In the genomic region with DNA sequence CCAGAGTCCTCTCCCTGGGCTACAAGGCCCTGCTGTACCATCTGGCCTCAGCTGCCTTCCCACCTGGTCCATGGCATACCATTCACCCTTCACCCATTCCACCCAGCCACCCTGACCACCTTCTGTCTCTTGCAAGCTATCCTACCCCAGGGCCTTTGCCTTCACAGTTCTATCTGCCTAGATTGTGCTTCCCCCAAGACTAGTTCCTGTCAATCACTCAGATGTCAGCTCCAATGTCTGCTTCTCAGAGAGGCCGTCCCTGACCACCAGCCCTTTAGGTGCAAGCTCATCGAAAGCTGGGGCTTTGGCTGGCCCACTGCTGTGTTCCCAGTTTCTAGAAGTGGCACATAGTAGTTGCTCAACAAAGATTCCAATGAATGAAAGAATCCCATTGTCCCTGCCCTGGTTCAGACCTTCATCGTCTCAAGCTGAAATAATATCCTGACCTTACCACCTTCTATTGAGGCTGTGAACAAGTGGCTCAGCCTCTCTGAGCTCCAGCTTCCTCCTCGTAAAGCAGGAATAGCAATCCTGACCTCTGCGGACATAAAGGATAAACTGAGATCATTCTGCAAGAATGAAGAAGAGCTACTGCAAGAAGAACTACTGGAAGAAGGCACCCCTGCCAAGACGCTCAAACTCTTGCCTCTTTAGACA, we compare ENCODE assay signal across 3 cellular contexts.
TF ChIP-seq lines count a peak whose summit lies in the region.

No MANE protein-coding gene starts in this region.

TF ChIP-seq in SK-N-SH, 30 proteins besides CTCF, POLR2A, EP300 and RAD21:
- TF ChIP-seq, protein P1, sequence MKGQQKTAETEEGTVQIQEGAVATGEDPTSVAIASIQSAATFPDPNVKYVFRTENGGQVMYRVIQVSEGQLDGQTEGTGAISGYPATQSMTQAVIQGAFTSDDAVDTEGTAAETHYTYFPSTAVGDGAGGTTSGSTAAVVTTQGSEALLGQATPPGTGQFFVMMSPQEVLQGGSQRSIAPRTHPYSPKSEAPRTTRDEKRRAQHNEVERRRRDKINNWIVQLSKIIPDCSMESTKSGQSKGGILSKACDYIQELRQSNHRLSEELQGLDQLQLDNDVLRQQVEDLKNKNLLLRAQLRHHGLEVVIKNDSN (IDR thresholded peaks at IDR 0.05; ENCODE audit: borderline replicate concordance, low read depth), result no peak
- TF ChIP-seq, protein P2, sequence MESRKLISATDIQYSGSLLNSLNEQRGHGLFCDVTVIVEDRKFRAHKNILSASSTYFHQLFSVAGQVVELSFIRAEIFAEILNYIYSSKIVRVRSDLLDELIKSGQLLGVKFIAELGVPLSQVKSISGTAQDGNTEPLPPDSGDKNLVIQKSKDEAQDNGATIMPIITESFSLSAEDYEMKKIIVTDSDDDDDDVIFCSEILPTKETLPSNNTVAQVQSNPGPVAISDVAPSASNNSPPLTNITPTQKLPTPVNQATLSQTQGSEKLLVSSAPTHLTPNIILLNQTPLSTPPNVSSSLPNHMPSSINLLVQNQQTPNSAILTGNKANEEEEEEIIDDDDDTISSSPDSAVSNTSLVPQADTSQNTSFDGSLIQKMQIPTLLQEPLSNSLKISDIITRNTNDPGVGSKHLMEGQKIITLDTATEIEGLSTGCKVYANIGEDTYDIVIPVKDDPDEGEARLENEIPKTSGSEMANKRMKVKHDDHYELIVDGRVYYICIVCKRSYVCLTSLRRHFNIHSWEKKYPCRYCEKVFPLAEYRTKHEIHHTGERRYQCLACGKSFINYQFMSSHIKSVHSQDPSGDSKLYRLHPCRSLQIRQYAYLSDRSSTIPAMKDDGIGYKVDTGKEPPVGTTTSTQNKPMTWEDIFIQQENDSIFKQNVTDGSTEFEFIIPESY (IDR thresholded peaks at IDR 0.05; ENCODE audit: borderline replicate concordance, low read depth), result no peak
- TF ChIP-seq CHD2 (IDR thresholded peaks at IDR 0.05; ENCODE audit: low read length, partially characterized antibody), result no peak
- TF ChIP-seq MXI1 (IDR thresholded peaks at IDR 0.05; ENCODE audit: low read depth, low read length), result no peak
- TF ChIP-seq, protein P3, sequence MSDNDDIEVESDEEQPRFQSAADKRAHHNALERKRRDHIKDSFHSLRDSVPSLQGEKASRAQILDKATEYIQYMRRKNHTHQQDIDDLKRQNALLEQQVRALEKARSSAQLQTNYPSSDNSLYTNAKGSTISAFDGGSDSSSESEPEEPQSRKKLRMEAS (IDR thresholded peaks at IDR 0.05; ENCODE audit: low read depth), result no peak
- TF ChIP-seq MEF2A (IDR thresholded peaks at IDR 0.05; ENCODE audit: borderline replicate concordance, low read depth), result no peak
- TF ChIP-seq, protein P4, sequence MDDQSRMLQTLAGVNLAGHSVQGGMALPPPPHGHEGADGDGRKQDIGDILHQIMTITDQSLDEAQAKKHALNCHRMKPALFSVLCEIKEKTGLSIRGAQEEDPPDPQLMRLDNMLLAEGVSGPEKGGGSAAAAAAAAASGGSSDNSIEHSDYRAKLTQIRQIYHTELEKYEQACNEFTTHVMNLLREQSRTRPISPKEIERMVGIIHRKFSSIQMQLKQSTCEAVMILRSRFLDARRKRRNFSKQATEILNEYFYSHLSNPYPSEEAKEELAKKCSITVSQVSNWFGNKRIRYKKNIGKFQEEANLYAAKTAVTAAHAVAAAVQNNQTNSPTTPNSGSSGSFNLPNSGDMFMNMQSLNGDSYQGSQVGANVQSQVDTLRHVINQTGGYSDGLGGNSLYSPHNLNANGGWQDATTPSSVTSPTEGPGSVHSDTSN (IDR thresholded peaks at IDR 0.05), result no peak
- TF ChIP-seq TEAD4 (IDR thresholded peaks at IDR 0.05; ENCODE audit: borderline replicate concordance, insufficient read depth), result no peak
- TF ChIP-seq SIN3A (IDR thresholded peaks at IDR 0.05; ENCODE audit: borderline replicate concordance, low read depth, low read length), result no peak
- TF ChIP-seq GABPA (IDR thresholded peaks at IDR 0.05; ENCODE audit: low read depth), result no peak
- TF ChIP-seq RXRA (IDR thresholded peaks at IDR 0.05; ENCODE audit: borderline replicate concordance, low read depth), result no peak
- TF ChIP-seq FOSL2 (IDR thresholded peaks at IDR 0.05; ENCODE audit: borderline replicate concordance, low read depth), result no peak
- no peak for TF ChIP-seq YY1 (IDR thresholded peaks at IDR 0.05; ENCODE audit: low read depth)
- TF ChIP-seq JUND (IDR thresholded peaks at IDR 0.05), result no peak
TF ChIP-seq in SK-N-SH: peak in this region for 0.

TF ChIP-seq in SK-N-SH treated with all-trans-retinoic acid at 6 μM for 48 hours, 23 proteins besides CTCF, POLR2A, EP300 and RAD21 (continues in another document):
- TF ChIP-seq ISL1 (CRISPR knock-in tag; IDR thresholded peaks at IDR 0.05), result no peak
- TF ChIP-seq, protein P5, sequence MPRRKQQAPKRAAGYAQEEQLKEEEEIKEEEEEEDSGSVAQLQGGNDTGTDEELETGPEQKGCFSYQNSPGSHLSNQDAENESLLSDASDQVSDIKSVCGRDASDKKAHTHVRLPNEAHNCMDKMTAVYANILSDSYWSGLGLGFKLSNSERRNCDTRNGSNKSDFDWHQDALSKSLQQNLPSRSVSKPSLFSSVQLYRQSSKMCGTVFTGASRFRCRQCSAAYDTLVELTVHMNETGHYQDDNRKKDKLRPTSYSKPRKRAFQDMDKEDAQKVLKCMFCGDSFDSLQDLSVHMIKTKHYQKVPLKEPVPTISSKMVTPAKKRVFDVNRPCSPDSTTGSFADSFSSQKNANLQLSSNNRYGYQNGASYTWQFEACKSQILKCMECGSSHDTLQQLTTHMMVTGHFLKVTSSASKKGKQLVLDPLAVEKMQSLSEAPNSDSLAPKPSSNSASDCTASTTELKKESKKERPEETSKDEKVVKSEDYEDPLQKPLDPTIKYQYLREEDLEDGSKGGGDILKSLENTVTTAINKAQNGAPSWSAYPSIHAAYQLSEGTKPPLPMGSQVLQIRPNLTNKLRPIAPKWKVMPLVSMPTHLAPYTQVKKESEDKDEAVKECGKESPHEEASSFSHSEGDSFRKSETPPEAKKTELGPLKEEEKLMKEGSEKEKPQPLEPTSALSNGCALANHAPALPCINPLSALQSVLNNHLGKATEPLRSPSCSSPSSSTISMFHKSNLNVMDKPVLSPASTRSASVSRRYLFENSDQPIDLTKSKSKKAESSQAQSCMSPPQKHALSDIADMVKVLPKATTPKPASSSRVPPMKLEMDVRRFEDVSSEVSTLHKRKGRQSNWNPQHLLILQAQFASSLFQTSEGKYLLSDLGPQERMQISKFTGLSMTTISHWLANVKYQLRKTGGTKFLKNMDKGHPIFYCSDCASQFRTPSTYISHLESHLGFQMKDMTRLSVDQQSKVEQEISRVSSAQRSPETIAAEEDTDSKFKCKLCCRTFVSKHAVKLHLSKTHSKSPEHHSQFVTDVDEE (CRISPR knock-in tag; IDR thresholded peaks at IDR 0.05), result no peak
- TF ChIP-seq ZFP3 (CRISPR knock-in tag; IDR thresholded peaks at IDR 0.05), result no peak
- TF ChIP-seq PPARA (CRISPR knock-in tag; IDR thresholded peaks at IDR 0.05; ENCODE audit: borderline replicate concordance), result no peak
- no peak for TF ChIP-seq ZNF8 (CRISPR knock-in tag; IDR thresholded peaks at IDR 0.05)
- TF ChIP-seq ESRRG (CRISPR knock-in tag; IDR thresholded peaks at IDR 0.05), result no peak
- no peak for TF ChIP-seq OSR1 (CRISPR knock-in tag; IDR thresholded peaks at IDR 0.05)
- no peak for TF ChIP-seq ARNTL (CRISPR knock-in tag; IDR thresholded peaks at IDR 0.05; ENCODE audit: borderline replicate concordance, low read depth)
- no peak for TF ChIP-seq BACH2 (CRISPR knock-in tag; IDR thresholded peaks at IDR 0.05; ENCODE audit: borderline replicate concordance)
- no peak for TF ChIP-seq TCF4 (CRISPR knock-in tag; IDR thresholded peaks at IDR 0.05; ENCODE audit: borderline replicate concordance)
- no peak for TF ChIP-seq ZC3H10 (CRISPR knock-in tag; IDR thresholded peaks at IDR 0.05)
- TF ChIP-seq, protein P6, sequence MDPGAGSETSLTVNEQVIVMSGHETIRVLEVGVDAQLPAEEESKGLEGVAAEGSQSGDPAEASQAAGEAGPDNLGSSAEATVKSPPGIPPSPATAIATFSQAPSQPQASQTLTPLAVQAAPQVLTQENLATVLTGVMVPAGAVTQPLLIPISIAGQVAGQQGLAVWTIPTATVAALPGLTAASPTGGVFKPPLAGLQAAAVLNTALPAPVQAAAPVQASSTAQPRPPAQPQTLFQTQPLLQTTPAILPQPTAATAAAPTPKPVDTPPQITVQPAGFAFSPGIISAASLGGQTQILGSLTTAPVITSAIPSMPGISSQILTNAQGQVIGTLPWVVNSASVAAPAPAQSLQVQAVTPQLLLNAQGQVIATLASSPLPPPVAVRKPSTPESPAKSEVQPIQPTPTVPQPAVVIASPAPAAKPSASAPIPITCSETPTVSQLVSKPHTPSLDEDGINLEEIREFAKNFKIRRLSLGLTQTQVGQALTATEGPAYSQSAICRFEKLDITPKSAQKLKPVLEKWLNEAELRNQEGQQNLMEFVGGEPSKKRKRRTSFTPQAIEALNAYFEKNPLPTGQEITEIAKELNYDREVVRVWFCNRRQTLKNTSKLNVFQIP (CRISPR knock-in tag; IDR thresholded peaks at IDR 0.05; ENCODE audit: borderline replicate concordance, low read depth), result no peak
- TF ChIP-seq, protein P7, sequence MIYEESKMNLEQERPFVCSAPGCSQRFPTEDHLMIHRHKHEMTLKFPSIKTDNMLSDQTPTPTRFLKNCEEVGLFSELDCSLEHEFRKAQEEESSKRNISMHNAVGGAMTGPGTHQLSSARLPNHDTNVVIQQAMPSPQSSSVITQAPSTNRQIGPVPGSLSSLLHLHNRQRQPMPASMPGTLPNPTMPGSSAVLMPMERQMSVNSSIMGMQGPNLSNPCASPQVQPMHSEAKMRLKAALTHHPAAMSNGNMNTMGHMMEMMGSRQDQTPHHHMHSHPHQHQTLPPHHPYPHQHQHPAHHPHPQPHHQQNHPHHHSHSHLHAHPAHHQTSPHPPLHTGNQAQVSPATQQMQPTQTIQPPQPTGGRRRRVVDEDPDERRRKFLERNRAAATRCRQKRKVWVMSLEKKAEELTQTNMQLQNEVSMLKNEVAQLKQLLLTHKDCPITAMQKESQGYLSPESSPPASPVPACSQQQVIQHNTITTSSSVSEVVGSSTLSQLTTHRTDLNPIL (CRISPR knock-in tag; IDR thresholded peaks at IDR 0.05; ENCODE audit: low read depth), result no peak
- TF ChIP-seq TOX (CRISPR knock-in tag; IDR thresholded peaks at IDR 0.05; ENCODE audit: borderline replicate concordance), result no peak

TF ChIP-seq in HepG2, 621 proteins besides CTCF, POLR2A, EP300 and RAD21:
- TF ChIP-seq ZNF225 (CRISPR knock-in tag; IDR thresholded peaks at IDR 0.05), result no peak
- no peak for TF ChIP-seq ZNF3 (CRISPR knock-in tag; IDR thresholded peaks at IDR 0.05)
- TF ChIP-seq ZMYM3 (CRISPR knock-in tag; IDR thresholded peaks at IDR 0.05), result peak; percentile 64
- no peak for TF ChIP-seq MYNN (CRISPR knock-in tag; IDR thresholded peaks at IDR 0.05; ENCODE audit: low read depth)
- TF ChIP-seq KDM5B (CRISPR knock-in tag; IDR thresholded peaks at IDR 0.05; ENCODE audit: borderline replicate concordance), result no peak
- TF ChIP-seq, protein P8, sequence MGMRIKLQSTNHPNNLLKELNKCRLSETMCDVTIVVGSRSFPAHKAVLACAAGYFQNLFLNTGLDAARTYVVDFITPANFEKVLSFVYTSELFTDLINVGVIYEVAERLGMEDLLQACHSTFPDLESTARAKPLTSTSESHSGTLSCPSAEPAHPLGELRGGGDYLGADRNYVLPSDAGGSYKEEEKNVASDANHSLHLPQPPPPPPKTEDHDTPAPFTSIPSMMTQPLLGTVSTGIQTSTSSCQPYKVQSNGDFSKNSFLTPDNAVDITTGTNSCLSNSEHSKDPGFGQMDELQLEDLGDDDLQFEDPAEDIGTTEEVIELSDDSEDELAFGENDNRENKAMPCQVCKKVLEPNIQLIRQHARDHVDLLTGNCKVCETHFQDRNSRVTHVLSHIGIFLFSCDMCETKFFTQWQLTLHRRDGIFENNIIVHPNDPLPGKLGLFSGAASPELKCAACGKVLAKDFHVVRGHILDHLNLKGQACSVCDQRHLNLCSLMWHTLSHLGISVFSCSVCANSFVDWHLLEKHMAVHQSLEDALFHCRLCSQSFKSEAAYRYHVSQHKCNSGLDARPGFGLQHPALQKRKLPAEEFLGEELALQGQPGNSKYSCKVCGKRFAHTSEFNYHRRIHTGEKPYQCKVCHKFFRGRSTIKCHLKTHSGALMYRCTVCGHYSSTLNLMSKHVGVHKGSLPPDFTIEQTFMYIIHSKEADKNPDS (CRISPR knock-in tag; IDR thresholded peaks at IDR 0.05), result no peak
- TF ChIP-seq KDM6A (CRISPR knock-in tag; IDR thresholded peaks at IDR 0.05; ENCODE audit: low read depth), result no peak
- no peak for TF ChIP-seq SMAD1 (CRISPR knock-in tag; IDR thresholded peaks at IDR 0.05; ENCODE audit: borderline replicate concordance, low read depth)
- TF ChIP-seq, protein P9, sequence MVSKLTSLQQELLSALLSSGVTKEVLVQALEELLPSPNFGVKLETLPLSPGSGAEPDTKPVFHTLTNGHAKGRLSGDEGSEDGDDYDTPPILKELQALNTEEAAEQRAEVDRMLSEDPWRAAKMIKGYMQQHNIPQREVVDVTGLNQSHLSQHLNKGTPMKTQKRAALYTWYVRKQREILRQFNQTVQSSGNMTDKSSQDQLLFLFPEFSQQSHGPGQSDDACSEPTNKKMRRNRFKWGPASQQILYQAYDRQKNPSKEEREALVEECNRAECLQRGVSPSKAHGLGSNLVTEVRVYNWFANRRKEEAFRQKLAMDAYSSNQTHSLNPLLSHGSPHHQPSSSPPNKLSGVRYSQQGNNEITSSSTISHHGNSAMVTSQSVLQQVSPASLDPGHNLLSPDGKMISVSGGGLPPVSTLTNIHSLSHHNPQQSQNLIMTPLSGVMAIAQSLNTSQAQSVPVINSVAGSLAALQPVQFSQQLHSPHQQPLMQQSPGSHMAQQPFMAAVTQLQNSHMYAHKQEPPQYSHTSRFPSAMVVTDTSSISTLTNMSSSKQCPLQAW (CRISPR knock-in tag; IDR thresholded peaks at IDR 0.05), result no peak
